Comparison of ENCODE assay signal across 1 cellular context in the genomic region with DNA sequence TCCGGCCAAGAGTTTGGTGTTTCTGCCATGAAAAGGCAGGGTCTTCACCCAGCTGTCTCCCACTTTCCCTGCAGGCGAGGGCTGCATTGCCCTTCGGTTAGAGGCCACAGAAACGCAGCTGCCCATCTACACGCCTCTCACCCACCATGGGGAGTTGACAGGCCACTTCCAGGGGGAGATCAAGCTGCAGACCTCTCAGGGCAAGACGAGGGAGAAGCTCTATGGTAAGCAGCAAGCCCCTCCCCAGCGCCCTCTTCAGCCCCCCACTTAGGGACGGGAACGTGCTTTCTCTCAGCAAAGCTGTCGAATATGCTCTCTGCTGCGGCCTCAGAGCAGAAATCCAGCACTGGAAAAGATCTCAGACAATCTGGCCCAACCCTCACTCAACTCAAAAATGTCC.
TF ChIP-seq lines count a peak whose summit lies in the region.

No MANE protein-coding gene starts in this region.

TF ChIP-seq in GM12878, 131 proteins besides CTCF, POLR2A, EP300 and RAD21:
- no peak for TF ChIP-seq SUPT20H (IDR thresholded peaks at IDR 0.05; ENCODE audit: borderline replicate concordance, control insufficient read depth, low read depth, low read length)
- TF ChIP-seq, protein P1, sequence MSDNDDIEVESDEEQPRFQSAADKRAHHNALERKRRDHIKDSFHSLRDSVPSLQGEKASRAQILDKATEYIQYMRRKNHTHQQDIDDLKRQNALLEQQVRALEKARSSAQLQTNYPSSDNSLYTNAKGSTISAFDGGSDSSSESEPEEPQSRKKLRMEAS (IDR thresholded peaks at IDR 0.05; ENCODE audit: low read depth, low read length), result no peak
- TF ChIP-seq RCOR1 (conservative IDR thresholded peaks at IDR 0.05; ENCODE audit: low read depth, low read length), result no peak
- TF ChIP-seq, protein P2, sequence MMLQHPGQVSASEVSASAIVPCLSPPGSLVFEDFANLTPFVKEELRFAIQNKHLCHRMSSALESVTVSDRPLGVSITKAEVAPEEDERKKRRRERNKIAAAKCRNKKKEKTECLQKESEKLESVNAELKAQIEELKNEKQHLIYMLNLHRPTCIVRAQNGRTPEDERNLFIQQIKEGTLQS (IDR thresholded peaks at IDR 0.05; ENCODE audit: borderline replicate concordance, extremely low read depth, low read depth, low read length), result no peak
- TF ChIP-seq, protein P3, sequence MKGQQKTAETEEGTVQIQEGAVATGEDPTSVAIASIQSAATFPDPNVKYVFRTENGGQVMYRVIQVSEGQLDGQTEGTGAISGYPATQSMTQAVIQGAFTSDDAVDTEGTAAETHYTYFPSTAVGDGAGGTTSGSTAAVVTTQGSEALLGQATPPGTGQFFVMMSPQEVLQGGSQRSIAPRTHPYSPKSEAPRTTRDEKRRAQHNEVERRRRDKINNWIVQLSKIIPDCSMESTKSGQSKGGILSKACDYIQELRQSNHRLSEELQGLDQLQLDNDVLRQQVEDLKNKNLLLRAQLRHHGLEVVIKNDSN (IDR thresholded peaks at IDR 0.05; ENCODE audit: borderline replicate concordance, extremely low read length, insufficient read depth, low read depth, low read length), result no peak
- TF ChIP-seq CHD4 (IDR thresholded peaks at IDR 0.05), result no peak
- no peak for TF ChIP-seq BHLHE40 (IDR thresholded peaks at IDR 0.05; ENCODE audit: borderline replicate concordance in 1 of 2, low read depth in 2 of 2, low read length in 1 of 2)
- TF ChIP-seq KLF5 (IDR thresholded peaks at IDR 0.05; ENCODE audit: partially characterized antibody), result no peak
- TF ChIP-seq, protein P4, sequence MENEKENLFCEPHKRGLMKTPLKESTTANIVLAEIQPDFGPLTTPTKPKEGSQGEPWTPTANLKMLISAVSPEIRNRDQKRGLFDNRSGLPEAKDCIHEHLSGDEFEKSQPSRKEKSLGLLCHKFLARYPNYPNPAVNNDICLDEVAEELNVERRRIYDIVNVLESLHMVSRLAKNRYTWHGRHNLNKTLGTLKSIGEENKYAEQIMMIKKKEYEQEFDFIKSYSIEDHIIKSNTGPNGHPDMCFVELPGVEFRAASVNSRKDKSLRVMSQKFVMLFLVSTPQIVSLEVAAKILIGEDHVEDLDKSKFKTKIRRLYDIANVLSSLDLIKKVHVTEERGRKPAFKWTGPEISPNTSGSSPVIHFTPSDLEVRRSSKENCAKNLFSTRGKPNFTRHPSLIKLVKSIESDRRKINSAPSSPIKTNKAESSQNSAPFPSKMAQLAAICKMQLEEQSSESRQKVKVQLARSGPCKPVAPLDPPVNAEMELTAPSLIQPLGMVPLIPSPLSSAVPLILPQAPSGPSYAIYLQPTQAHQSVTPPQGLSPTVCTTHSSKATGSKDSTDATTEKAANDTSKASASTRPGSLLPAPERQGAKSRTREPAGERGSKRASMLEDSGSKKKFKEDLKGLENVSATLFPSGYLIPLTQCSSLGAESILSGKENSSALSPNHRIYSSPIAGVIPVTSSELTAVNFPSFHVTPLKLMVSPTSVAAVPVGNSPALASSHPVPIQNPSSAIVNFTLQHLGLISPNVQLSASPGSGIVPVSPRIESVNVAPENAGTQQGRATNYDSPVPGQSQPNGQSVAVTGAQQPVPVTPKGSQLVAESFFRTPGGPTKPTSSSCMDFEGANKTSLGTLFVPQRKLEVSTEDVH (IDR thresholded peaks at IDR 0.05; ENCODE audit: low read depth, partially characterized antibody), result no peak
- TF ChIP-seq ASH2L (IDR thresholded peaks at IDR 0.05; ENCODE audit: borderline replicate concordance, low read depth), result no peak
- no peak for TF ChIP-seq EED (IDR thresholded peaks at IDR 0.05; ENCODE audit: low read depth)
- TF ChIP-seq ETV6 (conservative IDR thresholded peaks at IDR 0.05 in 1 of 2, IDR thresholded peaks at IDR 0.05 in 1 of 2; ENCODE audit: borderline replicate concordance in 1 of 2, low read depth in 1 of 2), result no peak
- TF ChIP-seq PML (IDR thresholded peaks at IDR 0.05; ENCODE audit: low read length), result no peak
- no peak for TF ChIP-seq FOXK2 (IDR thresholded peaks at IDR 0.05)
